In genomic region chr16:78464833-78465232, GRCh38 we compare ENCODE assay signal across 39 cellular contexts.
"Had no signal": no experiment of that assay in that cellular context is flagged by ENCODE, and none has a peak within 500 bp of the region (broad histone marks: within the 10 kb centered on the region; RNA-seq: fewer than 3 reads in every experiment).

No MANE protein-coding gene starts in this region.

- ATAC-seq: activated naive CD4-positive, alpha-beta T cell treated with anti-CD3 and anti-CD28 coated beads, Interleukin-2, amount 50 U/mL, for 72 hours; activated naive CD8-positive, alpha-beta T cell treated with anti-CD3 and anti-CD28 coated beads, Interleukin-2, amount 50 U/mL, for 24 hours; activated T-cell treated with anti-CD3 and anti-CD28 coated beads, Interleukin-2, amount 50 U/mL, for 4 hours; activated T-cell treated with anti-CD3 and anti-CD28 coated beads, Interleukin-2, amount 50 U/mL, for 72 hours; activated T-helper 17 cell treated with anti-CD3 and anti-CD28 coated beads, Interleukin-2, amount 50 U/mL, for 72 hours; body of pancreas had no signal

- H3K9me3 Mint-ChIP-seq: activated naive CD4-positive, alpha-beta T cell treated with anti-CD3 and anti-CD28 coated beads, Interleukin-2, amount 50 U/mL, for 24 hours; activated naive CD4-positive, alpha-beta T cell treated with anti-CD3 and anti-CD28 coated beads, Interleukin-2, amount 50 U/mL, for 72 hours; activated T-cell treated with anti-CD3 and anti-CD28 coated beads, Interleukin-2, amount 50 U/mL, for 72 hours; activated T-helper 1 cell treated with anti-CD3 and anti-CD28 coated beads, Interleukin-12 subunit alpha, Interleukin-12 subunit beta, Interleukin-2, Interleukin-4 antibody, amounts not matched to agents 30 ng/mL and 10 ng/mL and 1 ng/mL, durations not matched to agents 14 hours and 24 hours and 36 hours; activated T-helper 2 cell treated with anti-CD3 and anti-CD28 coated beads, Interferon-gamma antibody, Interleukin-2, Interleukin-4, amounts not matched to agents 10 μg/mL and 5 μg/mL and 100 μg/mL, durations not matched to agents 14 hours and 24 hours and 36 hours; central memory CD8-positive, alpha-beta T cell had no signal

- H3K4me3 Mint-ChIP-seq: activated naive CD4-positive, alpha-beta T cell treated with anti-CD3 and anti-CD28 coated beads for 36 hours; activated naive CD4-positive, alpha-beta T cell treated with anti-CD3 and anti-CD28 coated beads, Interleukin-2, amount 10 ng/mL, durations not matched to agents 7 days and 5 days; activated naive CD4-positive, alpha-beta T cell treated with anti-CD3 and anti-CD28 coated beads, Interleukin-2, amount 50 U/mL, for 24 hours; activated naive CD8-positive, alpha-beta T cell; activated naive CD8-positive, alpha-beta T cell treated with anti-CD3 and anti-CD28 coated beads for 36 hours; activated naive CD8-positive, alpha-beta T cell treated with anti-CD3 and anti-CD28 coated beads, Interleukin-2, amount 10 ng/mL, durations not matched to agents 7 days and 5 days; activated naive CD8-positive, alpha-beta T cell treated with anti-CD3 and anti-CD28 coated beads, Interleukin-2, amount 50 U/mL, for 24 hours; activated T-cell treated with anti-CD3 and anti-CD28 coated beads, Interleukin-2, amount 50 U/mL, for 24 hours; activated T-cell treated with anti-CD3 and anti-CD28 coated beads, Interleukin-2, amount 50 U/mL, for 4 hours; activated T-cell treated with anti-CD3 and anti-CD28 coated beads, Interleukin-2, amount 50 U/mL, for 72 hours; activated T-helper 1 cell treated with anti-CD3 and anti-CD28 coated beads, Interleukin-12 subunit alpha, Interleukin-12 subunit beta, Interleukin-2, Interleukin-4 antibody, amounts not matched to agents 30 ng/mL and 10 ng/mL and 1 ng/mL, durations not matched to agents 14 hours and 24 hours and 36 hours; activated T-helper 17 cell treated with anti-CD3 and anti-CD28 coated beads, Interleukin-2, amount 50 U/mL, for 72 hours; brain; central memory CD8-positive, alpha-beta T cell had no signal

- H3K27me3 Mint-ChIP-seq: activated naive CD4-positive, alpha-beta T cell treated with anti-CD3 and anti-CD28 coated beads, Interleukin-2, amount 10 ng/mL, durations not matched to agents 7 days and 5 days; activated naive CD4-positive, alpha-beta T cell treated with anti-CD3 and anti-CD28 coated beads, Interleukin-2, amount 50 U/mL, for 24 hours; activated naive CD8-positive, alpha-beta T cell; activated naive CD8-positive, alpha-beta T cell treated with anti-CD3 and anti-CD28 coated beads for 36 hours; activated naive CD8-positive, alpha-beta T cell treated with anti-CD3 and anti-CD28 coated beads, Interleukin-2, amount 10 ng/mL, durations not matched to agents 7 days and 5 days; activated naive CD8-positive, alpha-beta T cell treated with anti-CD3 and anti-CD28 coated beads, Interleukin-2, amount 50 U/mL, for 24 hours; activated T-cell treated with anti-CD3 and anti-CD28 coated beads, Interleukin-2, amount 50 U/mL, for 24 hours; activated T-helper 17 cell treated with anti-CD3 and anti-CD28 coated beads, Interleukin-2, amount 50 U/mL, for 72 hours; central memory CD8-positive, alpha-beta T cell had no signal

- H3K27me3 ChIP-seq: adrenal gland, ascending aorta, body of pancreas, brain microvascular endothelial cell, breast epithelium, cardiac muscle cell had no signal

- H3K36me3 ChIP-seq: adrenal gland, ascending aorta, brain microvascular endothelial cell, breast epithelium, cardiac muscle cell had no signal

- H3K9me3 ChIP-seq: adrenal gland, ascending aorta, body of pancreas had no signal

- H3K4me1 ChIP-seq: adrenal gland, body of pancreas, breast epithelium had no signal

- H3K27ac ChIP-seq: adrenal gland, ascending aorta, body of pancreas, brain microvascular endothelial cell, breast epithelium, cardiac muscle cell had no signal

- H3K36me3 Mint-ChIP-seq: activated naive CD4-positive, alpha-beta T cell treated with anti-CD3 and anti-CD28 coated beads, Interleukin-2, amount 10 ng/mL, durations not matched to agents 7 days and 5 days had no signal

- DNase-seq: activated effector memory CD4-positive, alpha-beta T cell treated with anti-CD3 and anti-CD28 coated beads, Interleukin-2, amount 50 U/mL, for 16 hours; activated effector memory CD4-positive, alpha-beta T cell treated with Interleukin-2 at 50 U/mL for 16 hours; activated gamma-delta T cell; activated gamma-delta T cell treated with Interleukin-2 at 50 U/mL for 16 hours; activated naive CD4-positive, alpha-beta T cell; activated naive CD4-positive, alpha-beta T cell treated with anti-CD3 and anti-CD28 coated beads for 36 hours; activated naive CD4-positive, alpha-beta T cell treated with anti-CD3 and anti-CD28 coated beads, Interleukin-2, amount 10 ng/mL, durations not matched to agents 7 days and 5 days; activated naive CD4-positive, alpha-beta T cell treated with anti-CD3 and anti-CD28 coated beads, Interleukin-2, amount 50 U/mL, for 16 hours; activated naive CD4-positive, alpha-beta T cell treated with Interleukin-2 at 50 U/mL for 16 hours; activated naive CD8-positive, alpha-beta T cell treated with anti-CD3 and anti-CD28 coated beads for 36 hours; activated naive CD8-positive, alpha-beta T cell treated with anti-CD3 and anti-CD28 coated beads, Interleukin-2, amount 10 ng/mL, durations not matched to agents 7 days and 5 days; activated naive CD8-positive, alpha-beta T cell treated with anti-CD3 and anti-CD28 coated beads, Interleukin-2, amount 50 U/mL, for 24 hours; activated T-cell treated with anti-CD3 and anti-CD28 coated beads, Interleukin-2, amount 50 U/mL, for 24 hours; activated T-cell treated with anti-CD3 and anti-CD28 coated beads, Interleukin-2, amount 50 U/mL, for 4 hours; activated T-cell treated with anti-CD3 and anti-CD28 coated beads, Interleukin-2, amount 50 U/mL, for 48 hours; activated T-cell treated with anti-CD3 and anti-CD28 coated beads, Interleukin-2, amount 50 U/mL, for 72 hours; adrenal gland; amniotic stem cell; amygdala; anterior cingulate cortex; aorta; body of pancreas; brain microvascular endothelial cell; caudate nucleus; central memory CD4-positive, alpha-beta T cell; cerebellar nuclear complex had no signal

- H3K4me3 ChIP-seq: adrenal gland, ascending aorta, body of pancreas, breast epithelium, cardiac muscle cell had no signal

- H3K4me1 Mint-ChIP-seq: activated naive CD4-positive, alpha-beta T cell treated with anti-CD3 and anti-CD28 coated beads, Interleukin-2, amount 10 ng/mL, durations not matched to agents 7 days and 5 days; activated naive CD4-positive, alpha-beta T cell treated with anti-CD3 and anti-CD28 coated beads, Interleukin-2, amount 50 U/mL, for 24 hours; activated naive CD8-positive, alpha-beta T cell treated with anti-CD3 and anti-CD28 coated beads for 36 hours; activated naive CD8-positive, alpha-beta T cell treated with anti-CD3 and anti-CD28 coated beads, Interleukin-2, amount 10 ng/mL, durations not matched to agents 7 days and 5 days; activated naive CD8-positive, alpha-beta T cell treated with anti-CD3 and anti-CD28 coated beads, Interleukin-2, amount 50 U/mL, for 24 hours; activated T-helper 17 cell treated with anti-CD3 and anti-CD28 coated beads, Interleukin-2, amount 50 U/mL, for 72 hours; central memory CD8-positive, alpha-beta T cell had no signal

- FAIRE-seq: astrocyte, bronchial epithelial cell had no signal

- H3K27ac Mint-ChIP-seq: activated naive CD4-positive, alpha-beta T cell treated with anti-CD3 and anti-CD28 coated beads for 36 hours; activated naive CD4-positive, alpha-beta T cell treated with anti-CD3 and anti-CD28 coated beads, Interleukin-2, amount 10 ng/mL, durations not matched to agents 7 days and 5 days; activated naive CD4-positive, alpha-beta T cell treated with anti-CD3 and anti-CD28 coated beads, Interleukin-2, amount 50 U/mL, for 24 hours; activated naive CD4-positive, alpha-beta T cell treated with anti-CD3 and anti-CD28 coated beads, Interleukin-2, amount 50 U/mL, for 72 hours; activated naive CD8-positive, alpha-beta T cell; activated naive CD8-positive, alpha-beta T cell treated with anti-CD3 and anti-CD28 coated beads for 36 hours; activated naive CD8-positive, alpha-beta T cell treated with anti-CD3 and anti-CD28 coated beads, Interleukin-2, amount 10 ng/mL, durations not matched to agents 7 days and 5 days; activated naive CD8-positive, alpha-beta T cell treated with anti-CD3 and anti-CD28 coated beads, Interleukin-2, amount 50 U/mL, for 24 hours; activated T-cell treated with anti-CD3 and anti-CD28 coated beads, Interleukin-2, amount 50 U/mL, for 24 hours; activated T-cell treated with anti-CD3 and anti-CD28 coated beads, Interleukin-2, amount 50 U/mL, for 72 hours; activated T-helper 1 cell treated with anti-CD3 and anti-CD28 coated beads, Interleukin-12 subunit alpha, Interleukin-12 subunit beta, Interleukin-2, Interleukin-4 antibody, amounts not matched to agents 30 ng/mL and 10 ng/mL and 1 ng/mL, durations not matched to agents 14 hours and 24 hours and 36 hours; activated T-helper 17 cell treated with anti-CD3 and anti-CD28 coated beads, Interleukin-2, amount 50 U/mL, for 72 hours; activated T-helper 2 cell treated with anti-CD3 and anti-CD28 coated beads, Interferon-gamma antibody, Interleukin-2, Interleukin-4, amounts not matched to agents 10 μg/mL and 5 μg/mL and 100 μg/mL, durations not matched to agents 14 hours and 24 hours and 36 hours; brain had no signal
